In the genomic region with DNA sequence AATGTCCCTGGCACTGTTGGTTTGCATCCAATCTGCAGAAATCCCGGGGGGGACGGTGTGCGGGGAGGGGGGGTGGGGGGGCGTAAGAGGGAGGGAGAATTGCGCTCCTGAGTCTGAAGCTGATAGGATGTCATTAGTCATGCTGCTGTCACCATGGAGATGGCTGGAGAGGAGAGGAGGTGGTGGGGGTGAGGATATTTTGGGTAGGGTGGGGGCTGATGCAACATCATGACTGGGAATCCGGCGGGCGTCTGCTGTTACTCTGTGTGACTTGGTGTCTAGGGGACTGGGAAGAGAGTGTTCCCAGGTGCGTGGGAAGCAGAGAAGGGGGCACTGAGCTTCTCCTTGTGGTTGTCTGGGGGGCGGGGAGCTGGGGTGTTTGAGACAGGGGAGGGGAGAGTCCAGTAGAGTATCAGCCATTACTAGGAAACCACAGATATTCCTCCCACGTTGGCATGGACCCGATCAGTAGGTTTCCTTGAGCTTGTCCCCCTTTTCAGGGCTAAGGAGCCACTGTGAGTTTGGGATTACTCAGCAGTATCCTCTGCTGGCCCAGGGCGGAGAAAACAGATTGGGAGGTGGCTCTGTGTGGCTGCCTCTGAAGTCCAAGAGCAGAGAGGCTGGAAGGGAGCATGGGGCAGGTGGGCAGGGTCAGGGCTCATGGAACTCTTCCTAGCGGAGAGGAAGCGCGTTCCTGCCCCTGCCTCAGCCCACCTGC, we compare ENCODE assay signal across 8 cellular contexts. TPM values are rescaled to one million over a fixed set of nuclear protein-coding genes. Genes with fewer than 3 reads are reported as not detected.
DNase-seq lines count a peak whose midpoint lies in the region; ATAC-seq and TF ChIP-seq lines count a peak whose summit lies in the region.

No MANE protein-coding gene starts in this region.

- TF ChIP-seq CTCF in IMR-90 (conservative IDR thresholded peaks at IDR 0.05; ENCODE audit: low read depth, low read length) (no peak), natural killer cell (IDR thresholded peaks at IDR 0.05) (no peak)

- peak; percentile 82 for DNase-seq in IMR-90
- peak; percentile 74 for DNase-seq in cerebellar cortex (ENCODE audit: low spot score)
- no peak for DNase-seq in natural killer cell
- no peak for DNase-seq in stimulated activated CD8-positive, alpha-beta memory T cell treated with anti-CD3 and anti-CD28 coated beads, Interleukin-4, amount 100 ng/mL, for 48 hours
- DNase-seq in left colon: no peak
- no peak for DNase-seq in NCI-H510A (lab: John Stamatoyannopoulos, UW)

- H3K4me3 Mint-ChIP-seq in natural killer cell: peak overlapping the region; percentile 89

- TF ChIP-seq POLR2A in IMR-90 (IDR thresholded peaks at IDR 0.05; ENCODE audit: low read depth, low read length): no peak

- H4K8ac ChIP-seq in IMR-90 (ENCODE audit: low read depth in 2 of 2, low read length in 2 of 2): peak overlapping the region in 1 of 2 experiments; percentile 47; a peak in 1 of 4 replicates

- H3K23ac ChIP-seq in IMR-90 (ENCODE audit: low read depth, low read length): peak overlapping the region; percentile 28

- dilution Hi-C loops in IMR-90 (cut with HindIII; ENCODE audit: low sequenced_read_pairs, unreplicated experiment): no loop called here

- no peaks in the 10 kb centered on the region for H3K9me3 ChIP-seq in BLaER1 treated with 17β-estradiol and CSF1 and Interleukin-3, amounts not matched to agents 10 nM and 100 nM (replicated peaks in 1 of 11)
- H3K9me3 ChIP-seq in IMR-90 (ENCODE audit: control insufficient read depth, insufficient read depth, low read length): no peaks in the 10 kb centered on the region

- intact Hi-C loops in IMR-90 (cut with micrococcal nuclease) (loop anchor here (5.0 kb wide), 1 partner anchor 76 kb away; the partner anchor contains the start of gene DGUOK), natural killer cell (cut with micrococcal nuclease) (loop anchor here (10.0 kb wide), 1 partner anchor 91 kb away; no protein-coding TSS in a partner anchor), left colon (cut with DNase I, micrococcal nuclease) (no loop called here)

- H3K18ac ChIP-seq in IMR-90 (ENCODE audit: low read depth, low read length): no peak overlapping the region

- H4K91ac ChIP-seq in IMR-90 (ENCODE audit: insufficient read depth, low read depth, low read length): peak overlapping the region; percentile 67

- peak overlapping the region; percentile 67 for H3K14ac ChIP-seq in IMR-90 (replicated peaks; ENCODE audit: low read depth, low read length)

- peak overlapping the region; percentile 86 for H2AK9ac ChIP-seq in IMR-90 (replicated peaks; ENCODE audit: low read depth, low read length, poor library complexity)

- H3K36me3 ChIP-seq in BLaER1 treated with 17β-estradiol and CSF1 and Interleukin-3, amounts not matched to agents 10 nM and 100 nM: peaks cover 43 to 63% (median 53%) of the 10 kb centered on the region in 11 experiments
- H3K36me3 ChIP-seq in IMR-90 (ENCODE audit: control insufficient read depth, insufficient read depth, low read length): peaks cover 3% of the 10 kb centered on the region; the same call in 1 of the 2 replicates

- no peaks in the 10 kb centered on the region for H3K27me3 Mint-ChIP-seq in natural killer cell (ENCODE audit: low read depth in 2 of 2)

- CTCF ChIA-PET in IMR-90 (lab: Yijun Ruan, JAX): interaction anchor here (0.6 kb wide), 1 partner anchor 142 kb away, joined by 3 read pairs; no protein-coding TSS in a partner anchor

- H3K27ac ChIP-seq in BLaER1 treated with 17β-estradiol and CSF1 and Interleukin-3, amounts not matched to agents 10 nM and 100 nM: peak overlapping the region in 5 of 11 experiments; percentile 29 to 61 (median 45); a peak in 8 of 22 replicates
- H3K27ac ChIP-seq in IMR-90 (ENCODE audit: insufficient read depth, low read length): peak overlapping the region; percentile 51

- 71% methylated on average over 1 of the region's 16 CpGs; no CpG with 5 or more reads in 1 of the 2 experiments for WGBS in IMR-90 (ENCODE audit: extremely low coverage in 2 of 2, insufficient read length in 1 of 2), 2 experiments

- no peaks in the 10 kb centered on the region for H3K9me3 Mint-ChIP-seq in natural killer cell

- no peaks in the 10 kb centered on the region for H3K27me3 ChIP-seq in BLaER1 treated with 17β-estradiol and CSF1 and Interleukin-3, amounts not matched to agents 10 nM and 100 nM
- no peaks in the 10 kb centered on the region for H3K27me3 ChIP-seq in IMR-90 (ENCODE audit: control insufficient read depth, insufficient read depth, low read length)

- H3K4me3 ChIP-seq in BLaER1 treated with 17β-estradiol and CSF1 and Interleukin-3, amounts not matched to agents 10 nM and 100 nM: no peak overlapping the region; a peak in 3 of 20 replicates
- H3K4me3 ChIP-seq in IMR-90 (ENCODE audit: insufficient read depth, low read depth, low read length): peak overlapping the region; percentile 82; the same call in 1 of the 2 replicates

- H2BK120ac ChIP-seq in IMR-90 (ENCODE audit: low read depth, low read length): peak overlapping the region; percentile 56

- POLR2A ChIA-PET in IMR-90 (lab: Charles Lee; ENCODE audit: unreplicated experiment): interaction anchor here (0.6 kb wide), 3 partner anchors 37 to 523 kb away, joined by 3 to 9 read pairs (median 7); no protein-coding TSS in a partner anchor

- H2BK5ac ChIP-seq in IMR-90 (ENCODE audit: low read depth, low read length, poor library complexity, severe bottlenecking): peak overlapping the region; percentile 8

- peaks cover 40% of the 10 kb centered on the region for H3K9me1 ChIP-seq in IMR-90 (ENCODE audit: insufficient read depth, low read length)

- H3K4me1 ChIP-seq in BLaER1 treated with 17β-estradiol and CSF1 and Interleukin-3, amounts not matched to agents 10 nM and 100 nM: peaks cover 96 to 99% (median 98%) of the 10 kb centered on the region in 10 experiments
- peaks cover 35% of the 10 kb centered on the region for H3K4me1 ChIP-seq in IMR-90 (ENCODE audit: control insufficient read depth, insufficient read depth, low read length)

- peaks cover 35 to 89% of the 10 kb centered on the region in 2 experiments for H3K79me1 ChIP-seq in IMR-90 (ENCODE audit: low read depth in 1 of 2, low read length in 2 of 2)

- peaks cover 5% of the 10 kb centered on the region for H3K36me3 Mint-ChIP-seq in natural killer cell

- H3K4me1 Mint-ChIP-seq in natural killer cell: peaks cover 73 to 84% of the 10 kb centered on the region in 2 donors

- H3K27ac Mint-ChIP-seq in natural killer cell: peak overlapping the region in 1 of 2 donors; percentile 92

- H2BK20ac ChIP-seq in IMR-90 (ENCODE audit: low read depth, low read length): 0 out of 2 replicates have a peak overlapping the region, but pooled peaks have one; percentile 43

- no TSS peak for BruUV-seq in IMR-90 (replicated peaks; lab: Mats Ljungman, UMichigan)

- no peak overlapping the region; the same call in 1 of the 2 replicates for H3K56ac ChIP-seq in IMR-90 (ENCODE audit: extremely low read depth, insufficient read depth, low read length)

- H3K4me2 ChIP-seq in BLaER1 treated with 17β-estradiol and CSF1 and Interleukin-3, amounts not matched to agents 10 nM and 100 nM: peak overlapping the region; percentile 73 to 99 (median 98)
- peak overlapping the region; percentile 97 for H3K4me2 ChIP-seq in IMR-90 (ENCODE audit: low read depth, low read length)

- H3K4ac ChIP-seq in IMR-90 (ENCODE audit: low read depth, low read length): peak overlapping the region; percentile 85

- peak overlapping the region; percentile 47; the same call in 1 of the 3 replicates for H2BK15ac ChIP-seq in IMR-90 (ENCODE audit: low read depth, low read length)

- in situ Hi-C loops in IMR-90 (cut with MboI; ENCODE audit: low sequenced_read_pairs): no loop called here

- TF ChIP-seq RAD21 in IMR-90 (IDR thresholded peaks at IDR 0.05; ENCODE audit: low read length): no peak

- peak overlapping the region; percentile 39 for H2AFZ ChIP-seq in IMR-90 (replicated peaks; ENCODE audit: low read length, poor library complexity)

- peak overlapping the region; percentile 83; the same call in 1 of the 2 replicates for H2AK5ac ChIP-seq in IMR-90 (ENCODE audit: low read depth, low read length)

- peaks cover 98 to 100% (median 99%) of the 10 kb centered on the region in 11 experiments for H4K20me1 ChIP-seq in BLaER1 treated with 17β-estradiol and CSF1 and Interleukin-3, amounts not matched to agents 10 nM and 100 nM
- peaks cover 80% of the 10 kb centered on the region for H4K20me1 ChIP-seq in IMR-90 (ENCODE audit: insufficient read depth, low read length)

- ATAC-seq in IMR-90 (ENCODE audit: low read depth) (peak; percentile 2), natural killer cell (no peak), GM21447 (IDR thresholded peaks at IDR 0.05; ENCODE audit: unreplicated experiment) (no peak), left colon (no peak)

- H4K5ac ChIP-seq in IMR-90 (ENCODE audit: low read depth, low read length): no peak overlapping the region; the same call in 1 of the 2 replicates

- peak overlapping the region in 8 of 11 experiments; percentile 1 to 76 (median 16); a peak in 8 of 22 replicates for H3K9ac ChIP-seq in BLaER1 treated with 17β-estradiol and CSF1 and Interleukin-3, amounts not matched to agents 10 nM and 100 nM
- H3K9ac ChIP-seq in IMR-90 (ENCODE audit: low read depth, low read length): peak overlapping the region; percentile 35

TF ChIP-seq in IMR-90, 13 proteins besides CTCF, POLR2A, EP300 and RAD21 (continues in another document):
- 0 out of 2 replicates have a peak, but pooled peaks have one; percentile 7 for TF ChIP-seq MAFK (IDR thresholded peaks at IDR 0.05; ENCODE audit: low read depth, low read length)
- TF ChIP-seq SMC3 (IDR thresholded peaks at IDR 0.05; ENCODE audit: low read depth, low read length): no peak
- TF ChIP-seq CEBPB (IDR thresholded peaks at IDR 0.05; ENCODE audit: low read depth, low read length): peak; percentile 85
- peak; percentile 24; the same call in 1 of the 2 replicates for TF ChIP-seq NFE2L2 (IDR thresholded peaks at IDR 0.05; ENCODE audit: low read depth, low read length)
- TF ChIP-seq ELK1 (IDR thresholded peaks at IDR 0.05; ENCODE audit: borderline replicate concordance, low read depth, low read length): no peak
- TF ChIP-seq MAZ (IDR thresholded peaks at IDR 0.05; ENCODE audit: borderline replicate concordance, low read depth, low read length): peak; percentile 63; the same call in 1 of the 2 replicates

RNA-seq across cellular contexts. Expression of gene TET3, which starts 18.9 kb away (rescaled TPM):
- total RNA-seq in IMR-90 (2012; rRNA removed): 1.6 and 1.7 TPM in 2 replicates
- 1.8 TPM in 2 replicates for polyA plus RNA-seq in IMR-90 (2012; rRNA removed)
- 0.75 and 1.2 TPM in 2 replicates for polyA plus RNA-seq in IMR-90 (2012; cell fraction: cytosol; rRNA removed)
- polyA plus RNA-seq in IMR-90 (2012; cell fraction: nucleus; rRNA removed; ENCODE audit: low replicate concordance): 5.9 and 7.2 TPM in 2 replicates
- total RNA-seq in natural killer cell: 10 to 100 TPM; 40.0 to 47.9 (median 45.3) TPM
- total RNA-seq in left colon: 10 to 100 TPM; 21.0 to 29.4 TPM

Comparison
In these comparisons a context has a peak if more than half of its experiments do, and no peak if none do; other contexts are left out.
1. DNase-seq: peak in IMR-90 (single experiment) and cerebellar cortex (single experiment); none in natural killer cell (single experiment), stimulated activated CD8-positive, alpha-beta memory T cell treated with anti-CD3 and anti-CD28 coated beads, Interleukin-4, amount 100 ng/mL, for 48 hours (single experiment), left colon (0 of 2) and NCI-H510A (single experiment).
2. intact Hi-C loops: an anchor here in IMR-90 (5.0 kb wide) and natural killer cell (10.0 kb wide); none called in left colon.